8 cellular contexts compared by ENCODE assay signal in the genomic region with DNA sequence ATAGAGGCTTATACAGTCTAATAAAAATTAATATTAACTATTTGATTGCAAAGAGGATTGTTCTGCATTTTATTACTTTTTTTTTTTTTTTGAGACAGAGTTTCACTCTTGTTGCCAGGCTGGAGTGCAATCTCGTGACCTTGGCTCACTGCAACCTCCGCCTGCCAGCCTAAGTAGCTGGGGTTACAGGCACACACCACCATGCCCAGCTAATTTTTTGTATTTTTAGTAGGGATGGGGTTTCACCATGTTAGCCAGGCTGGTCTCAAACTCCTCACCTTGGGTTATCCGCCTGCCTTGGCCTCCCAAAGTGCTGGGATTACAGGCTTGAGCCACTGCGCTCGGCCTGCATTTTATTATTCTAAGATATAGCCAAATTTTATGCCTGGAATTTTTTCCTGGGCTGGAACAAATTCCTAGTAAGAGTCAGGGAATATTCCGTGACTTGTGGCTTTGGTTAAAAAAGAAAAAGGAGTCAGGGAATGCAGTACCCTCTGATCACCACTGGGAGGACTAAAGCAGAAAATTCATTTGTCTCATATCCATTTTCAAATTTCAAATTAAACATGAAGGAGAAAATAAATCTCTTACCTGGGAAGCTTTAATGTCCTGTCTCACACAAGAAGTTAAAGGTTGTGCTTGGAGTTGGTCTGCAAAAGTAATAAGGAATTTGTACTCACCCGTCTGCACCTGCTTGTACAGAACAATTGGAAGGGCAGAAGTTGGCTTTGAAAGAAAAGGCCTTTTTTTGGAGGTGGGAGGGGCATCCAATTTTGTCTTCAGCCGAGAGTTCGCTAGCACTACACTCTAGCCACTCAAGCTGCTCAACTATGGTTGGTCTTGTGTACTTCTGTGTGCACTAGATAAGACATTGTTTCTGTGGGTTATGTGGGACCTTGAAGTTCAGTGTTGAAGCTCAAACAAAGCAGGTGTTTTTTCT. TPM values are rescaled to one million over a fixed set of nuclear protein-coding genes. Genes with fewer than 3 reads are reported as not detected.
DNase-seq lines count a peak whose midpoint lies in the region; ATAC-seq and TF ChIP-seq lines count a peak whose summit lies in the region.

No MANE protein-coding gene starts in this region.

- POLR2A ChIA-PET in T-cell (lab: Charles Lee): interaction anchor here in 1 of 2 donors (0.7 to 1.2 kb wide), 2 partner anchors 9 to 53 kb away, joined by 5 to 10 read pairs; a partner anchor contains a TSS

- CTCF ChIA-PET in T-cell (lab: Charles Lee): interaction anchor here (0.6 to 1.9 kb wide), 8 partner anchors 9 to 431 kb away, joined by 3 to 5 read pairs (median 4); a partner anchor contains a TSS

- H3K9me3 Mint-ChIP-seq in T-cell: no peaks in the 10 kb centered on the region

- peak in 2 of 4 experiments; percentile 21 to 52 for ATAC-seq in T-cell (replicated peaks in 1 of 4)
- ATAC-seq in GM21723 (IDR thresholded peaks at IDR 0.05; ENCODE audit: unreplicated experiment): no peak

- in situ Hi-C loops in GM13976 (cut with MboI; ENCODE audit: low sequenced_read_pairs, unreplicated experiment): no loop called here

- no peak overlapping the region for H3K4me3 ChIP-seq in fibroblast of villous mesenchyme (ENCODE audit: low read depth, low read length)

- DNase-seq in AG09319 (ENCODE audit: extremely low read depth, low read depth) (no peak), GM13976 (ENCODE audit: low spot score) (peak; percentile 34), T-cell (no peak), fibroblast of villous mesenchyme (ENCODE audit: low read depth) (peak; percentile 74), retina (peak; percentile 26), NCI-H1930 (lab: John Stamatoyannopoulos, UW) (no peak)
- DNase-seq in stimulated activated CD4-positive, alpha-beta T cell treated with anti-CD3 and anti-CD28 coated beads, Interleukin-2, amount 100 ng/mL, for 48 hours: no peak

- peaks cover 6% of the 10 kb centered on the region for H3K36me3 Mint-ChIP-seq in T-cell

- peak; percentile 72 for TF ChIP-seq CTCF in AG09319 (IDR thresholded peaks at IDR 0.05; ENCODE audit: low read depth, low read length)
- TF ChIP-seq CTCF in GM13976 (IDR thresholded peaks at IDR 0.05; ENCODE audit: borderline replicate concordance, control extremely low read depth, extremely low read depth, insufficient read depth, missing control alignments): peak; percentile 45
- peak; percentile 83 for TF ChIP-seq CTCF in fibroblast of villous mesenchyme (IDR thresholded peaks at IDR 0.05; ENCODE audit: insufficient read depth, low read depth, low read length)

- H3K4me1 Mint-ChIP-seq in T-cell: peaks cover 62 to 79% (median 78%) of the 10 kb centered on the region in 3 donors

- peak overlapping the region in 2 of 3 donors; percentile 31 to 43 for H3K4me3 Mint-ChIP-seq in T-cell

- H3K27ac Mint-ChIP-seq in T-cell: peak overlapping the region in 1 of 2 donors; percentile 39

- no peaks in the 10 kb centered on the region for H3K27me3 Mint-ChIP-seq in T-cell

RNA-seq across cellular contexts. Expression of a gene that starts 8.7 kb away (rescaled TPM):
- total RNA-seq in T-cell: 100 to 1,000 TPM in 4 of 5 donors, 10 to 100 TPM in 1; 94.7 to 128 (median 107) TPM
- total RNA-seq in fibroblast of villous mesenchyme: 79.2 and 108 TPM in 2 replicates

RNA-seq across cellular contexts. Expression of a gene that starts 59.9 kb away (rescaled TPM):
- total RNA-seq in T-cell: 100 to 1,000 TPM; 223 to 650 (median 261) TPM
- total RNA-seq in fibroblast of villous mesenchyme: 122 and 124 TPM in 2 replicates

Comparison
In these comparisons a context has a peak if more than half of its experiments do, and no peak if none do; other contexts are left out.
1. DNase-seq: peak in GM13976 (single experiment), fibroblast of villous mesenchyme (single experiment) and retina (single experiment); none in AG09319 (single experiment), T-cell (0 of 34), stimulated activated CD4-positive, alpha-beta T cell treated with anti-CD3 and anti-CD28 coated beads, Interleukin-2, amount 100 ng/mL, for 48 hours (0 of 2) and NCI-H1930 (0 of 2).
2. Peak in every context shown above with its lines, with median percentiles within 50 percentile points of each other: CTCF ChIP-seq.